14 cellular contexts compared by ENCODE assay signal in the genomic region with DNA sequence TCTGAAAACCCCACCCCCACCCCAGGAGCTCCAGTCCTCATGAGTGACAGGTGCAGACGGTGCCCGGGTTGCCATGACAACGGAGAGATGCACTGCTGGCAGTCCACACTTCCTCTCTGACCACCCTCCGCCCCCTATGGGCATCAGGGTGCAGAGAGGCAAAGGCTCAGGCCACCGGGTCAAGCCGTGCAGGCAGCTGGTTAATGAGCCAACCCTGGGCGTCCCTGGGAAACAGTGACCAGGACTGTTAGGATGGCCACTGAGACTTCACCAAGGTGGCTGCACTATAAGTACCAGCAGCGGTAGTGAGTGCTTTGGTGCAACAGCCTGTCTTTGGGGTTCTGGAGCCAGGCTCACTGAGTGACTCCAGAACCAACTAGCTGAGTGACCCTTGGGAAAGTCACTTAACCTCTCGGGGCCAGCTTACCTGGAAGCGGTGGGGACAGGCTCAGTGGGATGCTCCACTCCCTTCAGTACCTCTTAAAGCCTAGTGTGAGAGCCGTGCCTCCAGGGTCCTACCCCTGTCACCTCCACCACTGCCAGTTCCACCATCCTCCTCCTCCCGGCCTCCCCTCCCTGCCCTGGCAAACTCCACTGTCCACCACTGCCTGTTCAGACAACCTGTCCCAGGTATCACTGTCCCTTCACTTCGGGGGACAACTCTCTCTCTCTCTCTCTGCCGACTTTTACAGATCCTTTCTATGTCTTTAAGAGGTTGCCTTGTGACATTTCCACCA.
DNase-seq lines count a peak whose midpoint lies in the region; ATAC-seq, FAIRE-seq and TF ChIP-seq lines count a peak whose summit lies in the region.
"Had no signal": no experiment of that assay in that cellular context is flagged by ENCODE, and none has a peak within 500 bp of the region (broad histone marks: within the 10 kb centered on the region; RNA-seq: fewer than 3 reads in every experiment).

No MANE protein-coding gene starts in this region.

- H3K9me2 ChIP-seq in SK-N-SH, result no peaks in the 10 kb centered on the region

- POLR2A ChIA-PET in SK-N-SH (lab: Yijun Ruan, JAX), result interaction anchor here (1.1 kb wide), 1 partner anchor 17 kb away, joined by 4 read pairs; no protein-coding TSS in a partner anchor

- H3K9me3 ChIP-seq in SK-N-SH, result no peaks in the 10 kb centered on the region
- H3K9me3 ChIP-seq: thoracic aorta had no signal

- peaks cover 0 to 17% of the 10 kb centered on the region in 2 experiments; a peak in 1 of 4 replicates for H3K4me1 ChIP-seq in SK-N-SH (ENCODE audit: control insufficient read depth in 1 of 2, insufficient read depth in 2 of 2, low read depth in 1 of 2, low read length in 1 of 2)

- peaks cover 8% of the 10 kb centered on the region for H3K27me3 Mint-ChIP-seq in endothelial cell (ENCODE audit: unreplicated experiment)
- H3K27me3 Mint-ChIP-seq in type B pancreatic cell, result peaks cover 21% of the 10 kb centered on the region

- no peak for FAIRE-seq in RCC 7860 (lab: Jason Lieb, UNC)

- no peak for TF ChIP-seq RAD21 in SK-N-SH (IDR thresholded peaks at IDR 0.05; ENCODE audit: low read length)

- H3K27ac Mint-ChIP-seq in endothelial cell (ENCODE audit: unreplicated experiment) (peak overlapping the region; percentile 13), type B pancreatic cell (no peak overlapping the region)
- H3K27ac Mint-ChIP-seq: activated CD4-positive, alpha-beta T cell treated with anti-CD3 and anti-CD28 coated beads for 36 hours; activated naive CD8-positive, alpha-beta T cell treated with anti-CD3 and anti-CD28 coated beads for 36 hours; T-helper 2 cell treated with Interferon-gamma antibody and Interleukin-4, amounts not matched to agents 5 μg/mL and 100 μg/mL, for 36 hours had no signal

- TF ChIP-seq EP300 in SK-N-SH (IDR thresholded peaks at IDR 0.05; ENCODE audit: borderline replicate concordance in 1 of 2, low read depth in 1 of 2, low read length in 1 of 2), result no peak

- no peaks in the 10 kb centered on the region for H3K79me2 ChIP-seq in SK-N-SH (ENCODE audit: insufficient read depth)

- no peaks in the 10 kb centered on the region for H4K20me1 ChIP-seq in SK-N-SH (ENCODE audit: insufficient read depth)

- no peak overlapping the region for H3K27ac ChIP-seq in SK-N-SH (ENCODE audit: low read depth in 2 of 2, low read length in 1 of 2)
- H3K27ac ChIP-seq: RWPE1, thoracic aorta had no signal

- H3K4me3 Mint-ChIP-seq in endothelial cell (ENCODE audit: unreplicated experiment) (no peak overlapping the region), type B pancreatic cell (no peak overlapping the region)
- H3K4me3 Mint-ChIP-seq: activated CD4-positive, alpha-beta T cell treated with anti-CD3 and anti-CD28 coated beads for 36 hours; activated naive CD8-positive, alpha-beta T cell treated with anti-CD3 and anti-CD28 coated beads for 36 hours; T-helper 2 cell treated with Interferon-gamma antibody and Interleukin-4, amounts not matched to agents 5 μg/mL and 100 μg/mL, for 36 hours had no signal

- WGBS in SK-N-SH (ENCODE audit: low lambda C conversion rate), result 42% methylated on average over 8 of the region's 14 CpGs

- H3K9me3 Mint-ChIP-seq in endothelial cell (ENCODE audit: unreplicated experiment), result no peaks in the 10 kb centered on the region
- H3K9me3 Mint-ChIP-seq in type B pancreatic cell, result no peaks in the 10 kb centered on the region
- H3K9me3 Mint-ChIP-seq: activated naive CD8-positive, alpha-beta T cell treated with anti-CD3 and anti-CD28 coated beads for 36 hours; T-helper 2 cell treated with Interferon-gamma antibody and Interleukin-4, amounts not matched to agents 5 μg/mL and 100 μg/mL, for 36 hours had no signal

- ATAC-seq in SK-N-SH treated with all-trans-retinoic acid at 6 μM for 48 hours, result no peak
- no peak for ATAC-seq in HG03469 (IDR thresholded peaks at IDR 0.05; ENCODE audit: unreplicated experiment)
- ATAC-seq in GM21367 (IDR thresholded peaks at IDR 0.05; ENCODE audit: unreplicated experiment), result no peak
- ATAC-seq: activated CD4-positive, alpha-beta T cell treated with anti-CD3 and anti-CD28 coated beads for 36 hours had no signal

- H3K36me3 Mint-ChIP-seq in endothelial cell (ENCODE audit: low read depth, unreplicated experiment) (no peaks in the 10 kb centered on the region), type B pancreatic cell (no peaks in the 10 kb centered on the region)
- H3K36me3 Mint-ChIP-seq: activated naive CD8-positive, alpha-beta T cell treated with anti-CD3 and anti-CD28 coated beads for 36 hours had no signal

- no peak overlapping the region for H2AFZ ChIP-seq in SK-N-SH (ENCODE audit: low read depth)

- H3K4me1 Mint-ChIP-seq in endothelial cell (ENCODE audit: unreplicated experiment) (peaks cover 8% of the 10 kb centered on the region), type B pancreatic cell (ENCODE audit: unreplicated experiment) (peaks cover 7% of the 10 kb centered on the region)
- H3K4me1 Mint-ChIP-seq: activated CD4-positive, alpha-beta T cell treated with anti-CD3 and anti-CD28 coated beads for 36 hours; activated naive CD8-positive, alpha-beta T cell treated with anti-CD3 and anti-CD28 coated beads for 36 hours had no signal

- H3K4me2 ChIP-seq in SK-N-SH, result no peak overlapping the region

- DNase-seq in SK-N-SH, result peak; percentile 64
- DNase-seq in NCI-H69 (lab: John Stamatoyannopoulos, UW), result peak; percentile 5
- no peak for DNase-seq in endothelial cell (ENCODE audit: low spot score)
- DNase-seq in type B pancreatic cell (ENCODE audit: extremely low spot score, unreplicated experiment), result peak; percentile 62
- no peak for DNase-seq in RCC 7860 (ENCODE audit: low spot score)
- DNase-seq: activated CD4-positive, alpha-beta T cell treated with anti-CD3 and anti-CD28 coated beads for 36 hours; activated naive CD8-positive, alpha-beta T cell treated with anti-CD3 and anti-CD28 coated beads for 36 hours; effector CD8-positive, alpha-beta T cell had no signal

- CTCF ChIA-PET in SK-N-SH (lab: Yijun Ruan, JAX), result interaction anchor here (1.9 kb wide), 1 partner anchor 11 kb away, joined by 5 read pairs; no protein-coding TSS in a partner anchor

- no peak for TF ChIP-seq CTCF in SK-N-SH (IDR thresholded peaks at IDR 0.05)
- TF ChIP-seq CTCF in endothelial cell (IDR thresholded peaks at IDR 0.05; ENCODE audit: unreplicated experiment), result no peak
- no peak for TF ChIP-seq CTCF in type B pancreatic cell (conservative IDR thresholded peaks at IDR 0.05)

- H3K36me3 ChIP-seq in SK-N-SH (replicated peaks in 1 of 2; ENCODE audit: control insufficient read depth in 1 of 2, insufficient read depth in 2 of 2, low read length in 1 of 2), result no peaks in the 10 kb centered on the region
- H3K36me3 ChIP-seq: thoracic aorta had no signal

- H3K27me3 ChIP-seq in SK-N-SH (ENCODE audit: insufficient read depth), result no peaks in the 10 kb centered on the region; the same call in 1 of the 2 replicates

- H3K9ac ChIP-seq in SK-N-SH, result no peak overlapping the region

- H3K4me3 ChIP-seq in SK-N-SH (ENCODE audit: low read depth in 2 of 2, low read length in 1 of 2), result no peak overlapping the region
- H3K4me3 ChIP-seq: thoracic aorta had no signal

- no peaks in the 10 kb centered on the region for H3F3A ChIP-seq in SK-N-SH (replicated peaks; ENCODE audit: insufficient read depth)

TF ChIP-seq in SK-N-SH, 30 proteins besides CTCF, POLR2A, EP300 and RAD21:
- TF ChIP-seq, protein P1, sequence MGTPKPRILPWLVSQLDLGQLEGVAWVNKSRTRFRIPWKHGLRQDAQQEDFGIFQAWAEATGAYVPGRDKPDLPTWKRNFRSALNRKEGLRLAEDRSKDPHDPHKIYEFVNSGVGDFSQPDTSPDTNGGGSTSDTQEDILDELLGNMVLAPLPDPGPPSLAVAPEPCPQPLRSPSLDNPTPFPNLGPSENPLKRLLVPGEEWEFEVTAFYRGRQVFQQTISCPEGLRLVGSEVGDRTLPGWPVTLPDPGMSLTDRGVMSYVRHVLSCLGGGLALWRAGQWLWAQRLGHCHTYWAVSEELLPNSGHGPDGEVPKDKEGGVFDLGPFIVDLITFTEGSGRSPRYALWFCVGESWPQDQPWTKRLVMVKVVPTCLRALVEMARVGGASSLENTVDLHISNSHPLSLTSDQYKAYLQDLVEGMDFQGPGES (IDR thresholded peaks at IDR 0.05; ENCODE audit: low read depth, low read length), result no peak
- TF ChIP-seq, protein P2, sequence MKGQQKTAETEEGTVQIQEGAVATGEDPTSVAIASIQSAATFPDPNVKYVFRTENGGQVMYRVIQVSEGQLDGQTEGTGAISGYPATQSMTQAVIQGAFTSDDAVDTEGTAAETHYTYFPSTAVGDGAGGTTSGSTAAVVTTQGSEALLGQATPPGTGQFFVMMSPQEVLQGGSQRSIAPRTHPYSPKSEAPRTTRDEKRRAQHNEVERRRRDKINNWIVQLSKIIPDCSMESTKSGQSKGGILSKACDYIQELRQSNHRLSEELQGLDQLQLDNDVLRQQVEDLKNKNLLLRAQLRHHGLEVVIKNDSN (IDR thresholded peaks at IDR 0.05; ENCODE audit: borderline replicate concordance, low read depth), result no peak
- TF ChIP-seq, protein P3, sequence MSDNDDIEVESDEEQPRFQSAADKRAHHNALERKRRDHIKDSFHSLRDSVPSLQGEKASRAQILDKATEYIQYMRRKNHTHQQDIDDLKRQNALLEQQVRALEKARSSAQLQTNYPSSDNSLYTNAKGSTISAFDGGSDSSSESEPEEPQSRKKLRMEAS (IDR thresholded peaks at IDR 0.05; ENCODE audit: low read depth), result no peak

TF ChIP-seq in SK-N-SH treated with all-trans-retinoic acid at 6 μM for 48 hours, 23 proteins besides CTCF, POLR2A, EP300 and RAD21 (continues in another document):
- no peak for TF ChIP-seq TOX (CRISPR knock-in tag; IDR thresholded peaks at IDR 0.05; ENCODE audit: borderline replicate concordance)
- no peak for TF ChIP-seq ESRRG (CRISPR knock-in tag; IDR thresholded peaks at IDR 0.05)

Comparison
In these comparisons a context has a peak if more than half of its experiments do, and no peak if none do; other contexts are left out.
1. DNase-seq: peak in SK-N-SH (single experiment), NCI-H69 (single experiment) and type B pancreatic cell (single experiment); none in endothelial cell (single experiment) and RCC 7860 (single experiment).